Comparison of ENCODE assay signal across 8 cellular contexts in the genomic region with DNA sequence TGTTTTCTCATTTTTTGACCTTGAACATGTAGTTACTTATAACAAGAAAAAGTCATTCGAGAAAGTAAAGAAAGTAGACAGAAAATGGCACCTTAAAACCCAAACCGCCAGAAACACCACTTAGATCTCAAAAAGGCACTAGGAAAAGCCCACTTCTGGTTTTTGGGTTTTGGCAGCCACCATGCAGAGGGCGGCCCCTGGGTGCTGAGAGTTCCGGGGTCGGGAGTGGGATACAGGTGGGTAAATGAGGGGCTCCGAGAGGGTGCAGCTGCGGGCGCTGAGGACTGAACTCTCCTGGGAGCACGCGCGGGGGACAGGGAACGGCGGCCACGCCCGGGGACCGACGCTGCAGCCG. TPM values are rescaled to one million over a fixed set of nuclear protein-coding genes. Genes with fewer than 3 reads are reported as not detected.
A peak's percentile ranks its signal among the peaks of the same experiment; 100 is the strongest.
DNase-seq lines count a peak whose midpoint lies in the region; ATAC-seq and TF ChIP-seq lines count a peak whose summit lies in the region.

No MANE protein-coding gene starts in this region.

- DNase-seq in CD14-positive monocyte (ENCODE audit: low spot score) = no peak
- no peak for DNase-seq in natural killer cell treated with Interleukin-12 subunit alpha and Interleukin-12 subunit beta and Interleukin-15 and Interleukin-18, amount 100 ng/mL, for 72 hours (ENCODE audit: low spot score)
- no peak for DNase-seq in epidermal melanocyte (ENCODE audit: insufficient read length, low spot score)
- no peak for DNase-seq in NCI-H446 treated with DMSO at 0.1 percent for 48 hours (lab: John Stamatoyannopoulos, UW)
- no peak for DNase-seq in SW480 (ENCODE audit: low spot score)

- H3K9me3 Mint-ChIP-seq in CD14-positive monocyte (peaks cover 0 to 8% (median 6%) of the 10 kb centered on the region in 7 donors), IgD-negative memory B cell (peaks cover 0 to 6% (median 4%) of the 10 kb centered on the region in 3 donors)
- H3K9me3 Mint-ChIP-seq in natural killer cell treated with Interleukin-12 subunit alpha and Interleukin-12 subunit beta and Interleukin-15 and Interleukin-18, amount 100 ng/mL, for 72 hours = peaks cover 9% of the 10 kb centered on the region

- H3K36me3 Mint-ChIP-seq in CD14-positive monocyte (no peaks in the 10 kb centered on the region), IgD-negative memory B cell (no peaks in the 10 kb centered on the region)
- H3K36me3 Mint-ChIP-seq in natural killer cell treated with Interleukin-12 subunit alpha and Interleukin-12 subunit beta and Interleukin-15 and Interleukin-18, amount 100 ng/mL, for 72 hours = peaks cover 12% of the 10 kb centered on the region

- no peak for ATAC-seq in natural killer cell treated with Interleukin-12 subunit alpha and Interleukin-12 subunit beta and Interleukin-15 and Interleukin-18, amount 100 ng/mL, for 72 hours
- ATAC-seq in HG03354 (IDR thresholded peaks at IDR 0.05; ENCODE audit: poor library complexity, severe bottlenecking, unreplicated experiment) = no peak

- H3K4me1 Mint-ChIP-seq in CD14-positive monocyte (peaks cover 11% of the 10 kb centered on the region), IgD-negative memory B cell (peaks cover 4 to 13% (median 7%) of the 10 kb centered on the region in 3 donors)
- H3K4me1 Mint-ChIP-seq in natural killer cell treated with Interleukin-12 subunit alpha and Interleukin-12 subunit beta and Interleukin-15 and Interleukin-18, amount 100 ng/mL, for 72 hours (ENCODE audit: low read depth in 2 of 2) = peaks cover 9 to 11% of the 10 kb centered on the region in 2 donors

- intact Hi-C loops in CD14-positive monocyte (cut with micrococcal nuclease) = no loop called here

- H3K4me3 Mint-ChIP-seq in CD14-positive monocyte = peak overlapping the region; percentile 88 to 96
- peak overlapping the region; percentile 93 to 98 (median 95) for H3K4me3 Mint-ChIP-seq in IgD-negative memory B cell
- peak overlapping the region; percentile 89 for H3K4me3 Mint-ChIP-seq in natural killer cell treated with Interleukin-12 subunit alpha and Interleukin-12 subunit beta and Interleukin-15 and Interleukin-18, amount 100 ng/mL, for 72 hours

- no peak for TF ChIP-seq CTCF in CD14-positive monocyte (IDR thresholded peaks at IDR 0.05)

- H3K27ac Mint-ChIP-seq in CD14-positive monocyte = peak overlapping the region in 5 of 7 donors; percentile 58 to 87 (median 81)
- peak overlapping the region; percentile 85 to 97 (median 90) for H3K27ac Mint-ChIP-seq in IgD-negative memory B cell
- H3K27ac Mint-ChIP-seq in natural killer cell treated with Interleukin-12 subunit alpha and Interleukin-12 subunit beta and Interleukin-15 and Interleukin-18, amount 100 ng/mL, for 72 hours = peak overlapping the region; percentile 73 to 78

- H3K27me3 Mint-ChIP-seq in CD14-positive monocyte (ENCODE audit: low read depth in 3 of 3) (peaks cover 14 to 15% (median 14%) of the 10 kb centered on the region in 3 donors), IgD-negative memory B cell (peaks cover 1% of the 10 kb centered on the region)
- H3K27me3 Mint-ChIP-seq in natural killer cell treated with Interleukin-12 subunit alpha and Interleukin-12 subunit beta and Interleukin-15 and Interleukin-18, amount 100 ng/mL, for 72 hours = peaks cover 0 to 4% of the 10 kb centered on the region in 2 donors

- H3K27ac ChIP-seq in cingulate gyrus (ENCODE audit: low read depth, low read length) = peak overlapping the region; percentile 75

RNA-seq across cellular contexts. Expression of a gene that starts 49.2 kb away (rescaled TPM):
- polyA plus RNA-seq in CD14-positive monocyte = 1 to 10 TPM; 8.3 to 9.8 TPM
- polyA plus RNA-seq in IgD-negative memory B cell = 14.5 TPM
- 10 to 100 TPM in 1 of 2 donors, 1 to 10 TPM in 1; 9.6 to 10.8 TPM for total RNA-seq in natural killer cell treated with Interleukin-12 subunit alpha and Interleukin-12 subunit beta and Interleukin-15 and Interleukin-18, amount 100 ng/mL, for 72 hours
